ENCODE assay signal across 22 cellular contexts in the genomic region with DNA sequence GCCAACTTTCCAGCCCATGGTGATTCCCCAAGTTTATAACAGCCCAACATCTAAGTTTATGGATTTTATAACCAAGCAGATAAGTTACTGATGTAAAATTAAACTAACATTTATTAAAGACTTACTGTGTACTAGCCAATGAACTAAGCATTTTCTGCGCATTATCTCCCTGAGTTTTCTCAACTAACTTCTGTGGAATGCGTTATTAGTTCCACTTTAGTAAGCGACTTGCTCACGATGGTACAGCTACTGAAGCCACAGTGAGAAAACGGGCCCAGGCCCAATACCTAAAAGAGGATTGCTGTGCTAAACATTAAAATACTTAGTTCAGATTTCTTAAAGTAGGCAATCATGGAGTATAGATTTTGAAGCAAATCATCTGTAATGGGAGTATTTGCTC.
DNase-seq lines count a peak whose midpoint lies in the region; ATAC-seq, FAIRE-seq and TF ChIP-seq lines count a peak whose summit lies in the region.
"Had no signal": no experiment of that assay in that cellular context is flagged by ENCODE, and none has a peak within 500 bp of the region (broad histone marks: within the 10 kb centered on the region; RNA-seq: fewer than 3 reads in every experiment).

No MANE protein-coding gene starts in this region.

- intact Hi-C loops in aorta (cut with DNase I), result no loop called here
- intact Hi-C loops in activated CD4-positive, alpha-beta memory T cell treated with anti-CD3 and anti-CD28 coated beads for 36 hours (cut with micrococcal nuclease), result no loop called here

- no peaks in the 10 kb centered on the region for H4K20me1 ChIP-seq in astrocyte (ENCODE audit: insufficient read depth, low read length)

- no peaks in the 10 kb centered on the region for H3K36me3 Mint-ChIP-seq in astrocyte (ENCODE audit: low read depth, unreplicated experiment)
- H3K36me3 Mint-ChIP-seq in nephron (ENCODE audit: low read depth), result no peaks in the 10 kb centered on the region
- H3K36me3 Mint-ChIP-seq in activated CD4-positive, alpha-beta memory T cell treated with anti-CD3 and anti-CD28 coated beads for 36 hours, result no peaks in the 10 kb centered on the region
- no peaks in the 10 kb centered on the region for H3K36me3 Mint-ChIP-seq in nephron progenitor cell (ENCODE audit: low read depth)

- H3K27ac ChIP-seq in astrocyte (ENCODE audit: low read depth, low read length) (peak overlapping the region; percentile 82), aorta (ENCODE audit: low read depth in 1 of 2, low read length in 2 of 2) (no peak overlapping the region)
- H3K27ac ChIP-seq: C4-2B had no signal

- H3K36me3 ChIP-seq in astrocyte (ENCODE audit: insufficient read depth, low read length) (no peaks in the 10 kb centered on the region), aorta (ENCODE audit: control insufficient read depth in 1 of 2, insufficient read depth in 2 of 2, low read length in 1 of 2) (no peaks in the 10 kb centered on the region)
- H3K36me3 ChIP-seq: MG63 had no signal

- H3K4me3 ChIP-seq in astrocyte (ENCODE audit: insufficient read depth, low read depth, low read length) (no peak overlapping the region), aorta (ENCODE audit: low read length in 2 of 2) (no peak overlapping the region)
- H3K4me3 ChIP-seq: K562, MG63 had no signal

- TF ChIP-seq CTCF in D721Med (IDR thresholded peaks at IDR 0.05; ENCODE audit: insufficient read depth, missing control alignments), result no peak
- TF ChIP-seq CTCF in astrocyte (IDR thresholded peaks at IDR 0.05; ENCODE audit: insufficient read depth, low read depth, low read length), result no peak
- no peak for TF ChIP-seq CTCF in nephron (IDR thresholded peaks at IDR 0.05; ENCODE audit: unreplicated experiment in 3 of 3)
- no peak for TF ChIP-seq CTCF in nephron progenitor cell (IDR thresholded peaks at IDR 0.05)

- H3K9me3 ChIP-seq in astrocyte (ENCODE audit: insufficient read depth, low read depth, low read length), result no peaks in the 10 kb centered on the region
- no peaks in the 10 kb centered on the region for H3K9me3 ChIP-seq in aorta (ENCODE audit: control insufficient read depth, low read length)
- H3K9me3 ChIP-seq: MG63 had no signal

- H3K9me3 Mint-ChIP-seq in astrocyte (ENCODE audit: unreplicated experiment) (no peaks in the 10 kb centered on the region), nephron (peaks cover 3% of the 10 kb centered on the region), nephron progenitor cell (peaks cover 7% of the 10 kb centered on the region)
- no peaks in the 10 kb centered on the region for H3K9me3 Mint-ChIP-seq in activated CD4-positive, alpha-beta memory T cell treated with anti-CD3 and anti-CD28 coated beads for 36 hours

- peaks cover 37% of the 10 kb centered on the region for H3K4me1 Mint-ChIP-seq in astrocyte (ENCODE audit: low read depth, unreplicated experiment)
- H3K4me1 Mint-ChIP-seq in nephron, result peaks cover 26% of the 10 kb centered on the region
- H3K4me1 Mint-ChIP-seq in activated CD4-positive, alpha-beta memory T cell treated with anti-CD3 and anti-CD28 coated beads for 36 hours (ENCODE audit: low read depth), result no peaks in the 10 kb centered on the region
- peaks cover 56% of the 10 kb centered on the region for H3K4me1 Mint-ChIP-seq in nephron progenitor cell
- H3K4me1 Mint-ChIP-seq: CD8-positive, alpha-beta memory T cell had no signal

- H3K79me2 ChIP-seq in astrocyte (ENCODE audit: insufficient read depth, low read length), result no peaks in the 10 kb centered on the region

- CTCF ChIA-PET in activated CD4-positive, alpha-beta memory T cell treated with anti-CD3 and anti-CD28 coated beads for 36 hours (lab: Charles Lee), result no interaction called here

- no peak for DNase-seq in D721Med (ENCODE audit: insufficient read length, low spot score)
- peak; percentile 65 for DNase-seq in astrocyte (ENCODE audit: low read depth)
- peak; percentile 38 for DNase-seq in kidney glomerular epithelial cell (lab: John Stamatoyannopoulos, UW)
- no peak for DNase-seq in aorta
- no peak for DNase-seq in activated CD4-positive, alpha-beta memory T cell treated with anti-CD3 and anti-CD28 coated beads for 36 hours
- DNase-seq in activated effector memory CD4-positive, alpha-beta T cell treated with Interleukin-2 at 50 U/mL for 16 hours, result no peak
- DNase-seq in nephron progenitor cell, result no peak
- DNase-seq: CD8-positive, alpha-beta memory T cell; DMS53; GDM1; MG63; NCI-H1417; NCI-H1694 treated with DMSO at 0.1 percent for 48 hours; NCI-H2081 treated with DMSO at 0.1 percent for 48 hours; NCI-H2171 treated with DMSO at 0.1 percent for 48 hours; NCI-H524 treated with DMSO at 0.1 percent for 48 hours; OCI-M1; SHP77 had no signal

- H3K4me2 ChIP-seq in astrocyte (ENCODE audit: low read length), result peak overlapping the region; percentile 49

- peak overlapping the region; percentile 97 for H3K27ac Mint-ChIP-seq in astrocyte (ENCODE audit: unreplicated experiment)
- peak overlapping the region in 2 of 3 experiments; percentile 19 to 42 for H3K27ac Mint-ChIP-seq in nephron
- no peak overlapping the region for H3K27ac Mint-ChIP-seq in activated CD4-positive, alpha-beta memory T cell treated with anti-CD3 and anti-CD28 coated beads for 36 hours
- H3K27ac Mint-ChIP-seq in nephron progenitor cell, result no peak overlapping the region
- H3K27ac Mint-ChIP-seq: CD8-positive, alpha-beta memory T cell had no signal

- POLR2A ChIA-PET in activated CD4-positive, alpha-beta memory T cell treated with anti-CD3 and anti-CD28 coated beads for 36 hours (lab: Charles Lee), result no interaction called here

- ATAC-seq in aorta (ENCODE audit: low FRiP score), result no peak
- ATAC-seq: K562 had no signal

- H3K27me3 ChIP-seq in astrocyte (ENCODE audit: insufficient read depth, low read length), result no peaks in the 10 kb centered on the region
- no peaks in the 10 kb centered on the region for H3K27me3 ChIP-seq in aorta (ENCODE audit: control insufficient read depth in 1 of 2, insufficient read depth in 2 of 2, low read length in 1 of 2)

- H3K4me1 ChIP-seq in astrocyte (ENCODE audit: insufficient read depth, low read length) (peaks cover 26% of the 10 kb centered on the region), aorta (ENCODE audit: control insufficient read depth in 1 of 2, insufficient read depth in 2 of 2, low read length in 2 of 2) (no peaks in the 10 kb centered on the region)

- H3K27me3 Mint-ChIP-seq in astrocyte (ENCODE audit: low read depth, unreplicated experiment) (peaks cover 8% of the 10 kb centered on the region), nephron (ENCODE audit: low read depth) (peaks cover 10% of the 10 kb centered on the region), nephron progenitor cell (ENCODE audit: low read depth, poor library complexity) (peaks cover 3% of the 10 kb centered on the region)
- H3K27me3 Mint-ChIP-seq in activated CD4-positive, alpha-beta memory T cell treated with anti-CD3 and anti-CD28 coated beads for 36 hours, result peaks cover 1% of the 10 kb centered on the region

- WGBS in aorta, 2 donors, result 96% methylated on average over 5 of the region's 5 CpGs

- H2AFZ ChIP-seq in astrocyte (ENCODE audit: low read depth, low read length), result no peak overlapping the region

- H3K4me3 Mint-ChIP-seq in astrocyte (ENCODE audit: unreplicated experiment), result peak overlapping the region; percentile 13
- H3K4me3 Mint-ChIP-seq in nephron, result no peak overlapping the region
- no peak overlapping the region for H3K4me3 Mint-ChIP-seq in activated CD4-positive, alpha-beta memory T cell treated with anti-CD3 and anti-CD28 coated beads for 36 hours
- no peak overlapping the region for H3K4me3 Mint-ChIP-seq in nephron progenitor cell
- H3K4me3 Mint-ChIP-seq: CD8-positive, alpha-beta memory T cell had no signal

- FAIRE-seq in D721Med (lab: Jason Lieb, UNC), result peak; percentile 56
- peak; percentile 39 for FAIRE-seq in astrocyte (lab: Jason Lieb, UNC)
- FAIRE-seq: GM19239, K562 had no signal

- H3K9ac ChIP-seq in astrocyte (ENCODE audit: low read length), result peak overlapping the region; percentile 58

Comparison
In these comparisons a context has a peak if more than half of its experiments do, and no peak if none do; other contexts are left out.
1. DNase-seq: peak in astrocyte (single experiment) and kidney glomerular epithelial cell (single experiment); none in D721Med (single experiment), aorta (0 of 2), activated CD4-positive, alpha-beta memory T cell treated with anti-CD3 and anti-CD28 coated beads for 36 hours (single experiment), activated effector memory CD4-positive, alpha-beta T cell treated with Interleukin-2 at 50 U/mL for 16 hours (single experiment) and nephron progenitor cell (single experiment).
2. H3K27ac Mint-ChIP-seq: peak in astrocyte (single experiment) and nephron (2 of 3); none in activated CD4-positive, alpha-beta memory T cell treated with anti-CD3 and anti-CD28 coated beads for 36 hours (single experiment) and nephron progenitor cell (single experiment).